Comparison of ENCODE assay signal across 24 cellular contexts in the genomic region with DNA sequence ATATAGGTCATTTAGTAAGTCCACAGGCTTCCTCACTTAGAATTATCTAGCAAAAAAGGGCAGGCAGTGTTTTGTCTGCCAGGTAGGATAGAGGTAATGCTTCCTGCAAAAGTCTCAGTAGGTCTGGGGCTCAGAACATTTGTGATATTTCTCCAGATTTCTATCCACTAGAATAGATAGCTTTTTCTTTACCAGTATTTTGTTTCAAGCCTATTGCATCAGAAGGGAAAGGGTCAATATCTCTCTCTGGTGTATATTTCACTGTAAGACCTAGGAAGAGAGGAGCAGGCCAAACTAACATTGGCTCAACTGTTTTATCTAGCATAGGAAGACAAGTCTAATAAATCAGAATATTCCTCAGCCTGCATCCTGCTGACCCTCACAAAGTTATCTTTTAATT.
"Had no signal": no experiment of that assay in that cellular context is flagged by ENCODE, and none has a peak within 500 bp of the region (broad histone marks: within the 10 kb centered on the region; RNA-seq: fewer than 3 reads in every experiment).

No MANE protein-coding gene starts in this region.

- DNase-seq: cortex of kidney; dorsolateral prefrontal cortex; effector CD4-positive, alpha-beta T cell; hypothalamus; immature natural killer cell; islet precursor cell; kidney glomerular epithelial cell; left ventricle myocardium superior; lower lobe of right lung; naive thymus-derived CD8-positive, alpha-beta T cell; psoas muscle; right cardiac atrium; sigmoid colon; stimulated activated CD4-positive, alpha-beta T cell treated with anti-CD3 and anti-CD28 coated beads, Interleukin-2, amount 100 ng/mL, for 24 hours; stimulated activated CD4-positive, alpha-beta T cell treated with anti-CD3 and anti-CD28 coated beads, Interleukin-4, amount 100 ng/mL, for 24 hours; stimulated activated naive CD4-positive, alpha-beta T cell treated with Interleukin-2 at 50 U/mL for 16 hours; stomach; thyroid gland; trophoblast cell had no signal

- H3K4me1 ChIP-seq: lower lobe of right lung, psoas muscle, sigmoid colon, thyroid gland, vagina had no signal

- H3K36me3 Mint-ChIP-seq: immature natural killer cell; naive thymus-derived CD8-positive, alpha-beta T cell; stimulated activated effector memory CD8-positive, alpha-beta T cell treated with anti-CD3 and anti-CD28 coated beads, Interleukin-12 subunit alpha, Interleukin-12 subunit beta, amount 100 ng/mL, for 72 hours had no signal

- H3K4me1 Mint-ChIP-seq: immature natural killer cell; neural crest cell; stimulated activated effector memory CD8-positive, alpha-beta T cell treated with anti-CD3 and anti-CD28 coated beads, Interleukin-12 subunit alpha, Interleukin-12 subunit beta, amount 100 ng/mL, for 72 hours had no signal

- H3K27ac ChIP-seq: dorsolateral prefrontal cortex, epithelial cell of prostate, lower lobe of right lung, psoas muscle, sigmoid colon, stomach, thyroid gland, vagina had no signal

- H3K4me3 ChIP-seq: dorsolateral prefrontal cortex, lower lobe of right lung, psoas muscle, sigmoid colon, stomach, thyroid gland, vagina had no signal

- ATAC-seq: esophagus mucosa; left ventricle myocardium superior; lower lobe of right lung; naive thymus-derived CD8-positive, alpha-beta T cell; psoas muscle; right cardiac atrium; stimulated activated effector memory CD8-positive, alpha-beta T cell treated with anti-CD3 and anti-CD28 coated beads, Interleukin-12 subunit alpha, Interleukin-12 subunit beta, amount 100 ng/mL, for 72 hours had no signal

- H3K27ac Mint-ChIP-seq: immature natural killer cell; naive thymus-derived CD8-positive, alpha-beta T cell; stimulated activated effector memory CD8-positive, alpha-beta T cell treated with anti-CD3 and anti-CD28 coated beads, Interleukin-12 subunit alpha, Interleukin-12 subunit beta, amount 100 ng/mL, for 72 hours had no signal

- H3K27me3 ChIP-seq: dorsolateral prefrontal cortex, sigmoid colon, stomach, thyroid gland, vagina had no signal

- H3K4me3 Mint-ChIP-seq: immature natural killer cell; naive thymus-derived CD8-positive, alpha-beta T cell; neural crest cell; stimulated activated effector memory CD8-positive, alpha-beta T cell treated with anti-CD3 and anti-CD28 coated beads, Interleukin-12 subunit alpha, Interleukin-12 subunit beta, amount 100 ng/mL, for 72 hours had no signal

- H3K9me3 Mint-ChIP-seq: immature natural killer cell; naive thymus-derived CD8-positive, alpha-beta T cell; stimulated activated effector memory CD8-positive, alpha-beta T cell treated with anti-CD3 and anti-CD28 coated beads, Interleukin-12 subunit alpha, Interleukin-12 subunit beta, amount 100 ng/mL, for 72 hours had no signal

- H3K36me3 ChIP-seq: lower lobe of right lung, sigmoid colon, stomach, thyroid gland, vagina had no signal

- H3K9me3 ChIP-seq: lower lobe of right lung, psoas muscle, sigmoid colon, stomach, thyroid gland, vagina had no signal
